Comparison of ENCODE assay signal across 39 cellular contexts in genomic region chr12:47679785-47680184, GRCh38. TPM values are rescaled to one million over a fixed set of nuclear protein-coding genes. Genes with fewer than 3 reads are reported as not detected.
DNase-seq lines count a peak whose midpoint lies in the region; ATAC-seq, FAIRE-seq and TF ChIP-seq lines count a peak whose summit lies in the region.
"Had no signal": no experiment of that assay in that cellular context is flagged by ENCODE, and none has a peak within 500 bp of the region (broad histone marks: within the 10 kb centered on the region; RNA-seq: fewer than 3 reads in every experiment).

No MANE protein-coding gene starts in this region.

- no peaks in the 10 kb centered on the region for H3K27me3 Mint-ChIP-seq in activated naive CD8-positive, alpha-beta T cell
- no peaks in the 10 kb centered on the region for H3K27me3 Mint-ChIP-seq in activated naive CD8-positive, alpha-beta T cell treated with anti-CD3 and anti-CD28 coated beads, Interleukin-2, amount 50 U/mL, for 24 hours
- H3K27me3 Mint-ChIP-seq: B cell; CD4-positive, alpha-beta memory T cell; CD4-positive, alpha-beta T cell; CD4-positive, CD25-positive, alpha-beta regulatory T cell; CD8-positive, alpha-beta memory T cell had no signal

- H3K9ac ChIP-seq in HepG2 (ENCODE audit: insufficient read depth, low read depth, low read length), result no peak overlapping the region
- no peak overlapping the region for H3K9ac ChIP-seq in K562 (ENCODE audit: insufficient read depth in 1 of 2, low read depth in 2 of 2, low read length in 2 of 2)
- H3K9ac ChIP-seq in parathyroid adenoma, result no peak overlapping the region
- H3K9ac ChIP-seq: BLaER1; BLaER1 treated with 17β-estradiol and CSF1 and Interleukin-3, amounts not matched to agents 10 nM and 100 nM had no signal

- TF ChIP-seq EP300 in HepG2 (IDR thresholded peaks at IDR 0.05; ENCODE audit: low read depth in 2 of 2, low read length in 2 of 2), result no peak
- no peak for TF ChIP-seq EP300 in HepG2 (CRISPR knock-in tag; IDR thresholded peaks at IDR 0.05; ENCODE audit: borderline replicate concordance)
- TF ChIP-seq EP300 in K562 (IDR thresholded peaks at IDR 0.05; ENCODE audit: low read length), result no peak

- CTCF ChIA-PET in HepG2 (lab: Yijun Ruan, JAX; ENCODE audit: low intra/inter-chr PET ratio, low total read pairs) (no interaction called here), K562 (lab: Yijun Ruan, JAX; ENCODE audit: low intra/inter-chr PET ratio) (no interaction called here)

- WGBS in HepG2 (ENCODE audit: low lambda C conversion rate), result 98% methylated on average over 2 of the region's 2 CpGs
- WGBS in right lobe of liver (ENCODE audit: insufficient coverage, low coverage, low lambda C conversion rate, missing lambda C conversion rate), result 96% methylated on average over 2 of the region's 2 CpGs
- WGBS in K562 (ENCODE audit: insufficient coverage, low coverage, missing lambda C conversion rate), result 95% methylated on average over 2 of the region's 2 CpGs

- intact Hi-C loops in HepG2 (cut with micrococcal nuclease; ENCODE audit: unreplicated experiment) (no loop called here), right lobe of liver (cut with DNase I) (no loop called here), K562 (cut with micrococcal nuclease) (no loop called here)

- POLR2A ChIA-PET in HepG2 (lab: Yijun Ruan, JAX), result no interaction called here
- POLR2A ChIA-PET in K562 (lab: Yijun Ruan, JAX), result no interaction called here

- H3K27ac ChIP-seq in HepG2 (ENCODE audit: extremely low read length, insufficient read depth, low read length), result no peak overlapping the region
- H3K27ac ChIP-seq in right lobe of liver, result no peak overlapping the region
- H3K27ac ChIP-seq in K562 (ENCODE audit: extremely low read depth, low read depth, low read length), result no peak overlapping the region
- H3K27ac ChIP-seq in parathyroid adenoma, result no peak overlapping the region
- H3K27ac ChIP-seq: 22Rv1; A549; BLaER1; BLaER1 treated with 17β-estradiol and CSF1 and Interleukin-3, amounts not matched to agents 10 nM and 100 nM; C4-2B had no signal

- no peaks in the 10 kb centered on the region for H3K9me3 ChIP-seq in HepG2 (ENCODE audit: low read length)
- no peaks in the 10 kb centered on the region for H3K9me3 ChIP-seq in right lobe of liver
- no peaks in the 10 kb centered on the region for H3K9me3 ChIP-seq in K562 (replicated peaks; ENCODE audit: control insufficient read depth, insufficient read depth, low read depth, low read length)
- H3K9me3 ChIP-seq in parathyroid adenoma (ENCODE audit: control insufficient read depth, low read length), result no peaks in the 10 kb centered on the region
- H3K9me3 ChIP-seq: A549, BE2C, Caco-2 had no signal

- in situ Hi-C loops in HepG2 (cut with HindIII; ENCODE audit: extremely low pct_ligation_motif_present, low pct_unique_long_range_greater_than_20kb), result no loop called here
- in situ Hi-C loops in K562 (cut with MboI), result no loop called here

- H3K4me3 ChIP-seq in HepG2 (replicated peaks in 1 of 3; ENCODE audit: insufficient read depth in 1 of 3, low read depth in 2 of 3, low read length in 3 of 3), result no peak overlapping the region
- no peak overlapping the region for H3K4me3 ChIP-seq in right lobe of liver
- no peak overlapping the region for H3K4me3 ChIP-seq in K562
- H3K4me3 ChIP-seq in parathyroid adenoma (ENCODE audit: low read depth, low read length), result no peak overlapping the region
- H3K4me3 ChIP-seq: A549; BLaER1; BLaER1 treated with 17β-estradiol and CSF1 and Interleukin-3, amounts not matched to agents 10 nM and 100 nM had no signal

- no peaks in the 10 kb centered on the region for H3K9me1 ChIP-seq in K562 (ENCODE audit: control insufficient read depth, insufficient read depth, low read length)

- H3K36me3 ChIP-seq in HepG2 (replicated peaks in 1 of 2; ENCODE audit: control insufficient read depth in 1 of 2, insufficient read depth in 2 of 2, low read length in 2 of 2) (peaks cover 0 to 21% of the 10 kb centered on the region in 2 experiments; a peak in 3 of 5 replicates), right lobe of liver (peaks cover 0 to 16% (median 0%) of the 10 kb centered on the region in 4 donors), K562 (ENCODE audit: control insufficient read depth, insufficient read depth, low read length) (peaks cover 49% of the 10 kb centered on the region), parathyroid adenoma (ENCODE audit: control insufficient read depth, insufficient read depth, low read length) (no peaks in the 10 kb centered on the region)

- no peaks in the 10 kb centered on the region for H3K27me3 ChIP-seq in HepG2 (ENCODE audit: control insufficient read depth in 1 of 2, insufficient read depth in 2 of 2, low read length in 2 of 2)
- H3K27me3 ChIP-seq in right lobe of liver, result no peaks in the 10 kb centered on the region
- no peaks in the 10 kb centered on the region for H3K27me3 ChIP-seq in K562 (ENCODE audit: control insufficient read depth in 2 of 2, insufficient read depth in 2 of 2, low read length in 2 of 2)
- H3K27me3 ChIP-seq in parathyroid adenoma (ENCODE audit: control insufficient read depth, insufficient read depth, low read length), result no peaks in the 10 kb centered on the region
- H3K27me3 ChIP-seq: BE2C; BLaER1; BLaER1 treated with 17β-estradiol and CSF1 and Interleukin-3, amounts not matched to agents 10 nM and 100 nM had no signal

- no peak overlapping the region for H3K4me3 Mint-ChIP-seq in activated naive CD8-positive, alpha-beta T cell
- H3K4me3 Mint-ChIP-seq in activated naive CD8-positive, alpha-beta T cell treated with anti-CD3 and anti-CD28 coated beads, Interleukin-2, amount 50 U/mL, for 24 hours, result no peak overlapping the region
- H3K4me3 Mint-ChIP-seq: B cell; CD14-positive monocyte; CD4-positive, alpha-beta memory T cell; CD4-positive, alpha-beta T cell; CD4-positive, CD25-positive, alpha-beta regulatory T cell; CD8-positive, alpha-beta memory T cell; CD8-positive, alpha-beta T cell had no signal

- H3K36me3 Mint-ChIP-seq in activated naive CD8-positive, alpha-beta T cell, result peaks cover 46% of the 10 kb centered on the region
- peaks cover 63% of the 10 kb centered on the region for H3K36me3 Mint-ChIP-seq in activated naive CD8-positive, alpha-beta T cell treated with anti-CD3 and anti-CD28 coated beads, Interleukin-2, amount 50 U/mL, for 24 hours (ENCODE audit: low read depth)

- peaks cover 28% of the 10 kb centered on the region for H3K4me1 Mint-ChIP-seq in activated naive CD8-positive, alpha-beta T cell (ENCODE audit: low read depth)
- peaks cover 11% of the 10 kb centered on the region for H3K4me1 Mint-ChIP-seq in activated naive CD8-positive, alpha-beta T cell treated with anti-CD3 and anti-CD28 coated beads, Interleukin-2, amount 50 U/mL, for 24 hours
- H3K4me1 Mint-ChIP-seq: CD14-positive monocyte had no signal

- FAIRE-seq in HepG2 (lab: Jason Lieb, UNC) (no peak), K562 (lab: Jason Lieb, UNC) (no peak)
- FAIRE-seq: A204.1, A549, D721Med had no signal

- H3K79me2 ChIP-seq in HepG2 (ENCODE audit: insufficient read depth, low read length), result no peaks in the 10 kb centered on the region
- no peaks in the 10 kb centered on the region for H3K79me2 ChIP-seq in K562 (ENCODE audit: control insufficient read depth, insufficient read depth, low read length)
- H3K79me2 ChIP-seq in parathyroid adenoma, result no peaks in the 10 kb centered on the region

- ATAC-seq in activated naive CD8-positive, alpha-beta T cell treated with anti-CD3 and anti-CD28 coated beads, Interleukin-2, amount 50 U/mL, for 24 hours, result no peak
- ATAC-seq in HepG2, result no peak
- no peak for ATAC-seq in right lobe of liver
- ATAC-seq in K562, result no peak
- no peak for ATAC-seq in HG03159 (IDR thresholded peaks at IDR 0.05; ENCODE audit: unreplicated experiment)
- ATAC-seq: A549; CD8-positive, alpha-beta T cell had no signal

- DNase-seq in activated naive CD8-positive, alpha-beta T cell treated with anti-CD3 and anti-CD28 coated beads, Interleukin-2, amount 50 U/mL, for 24 hours, result no peak
- DNase-seq in HepG2 (ENCODE audit: low spot score) (no peak), right lobe of liver (no peak), K562 (ENCODE audit: extremely low read depth in 1 of 4, low spot score in 3 of 4) (no peak), D341Med (ENCODE audit: low spot score) (no peak)
- DNase-seq: 8988T; ACHN; AML-193; BE2C; C1 segment of cervical spinal cord; Caco-2; Calu3; CD4-positive, alpha-beta memory T cell; CD4-positive, alpha-beta T cell; CD4-positive, CD25-positive, alpha-beta regulatory T cell; CD8-positive, alpha-beta memory T cell; CD8-positive, alpha-beta T cell; COR-L47; DMS 273 treated with DMSO at 0.1 percent for 48 hours; DMS153; DMS53; DMS79; DMS79 treated with DMSO at 0.1 percent for 48 hours; DND-41; EL had no signal

- no peak for TF ChIP-seq CTCF in HepG2 (CRISPR knock-in tag; IDR thresholded peaks at IDR 0.05)
- TF ChIP-seq CTCF in right lobe of liver (IDR thresholded peaks at IDR 0.05), result no peak
- TF ChIP-seq CTCF in K562 (IDR thresholded peaks at IDR 0.05 in 2 of 3, conservative IDR thresholded peaks at IDR 0.05 in 1 of 3; ENCODE audit: insufficient read depth in 2 of 3, low read depth in 1 of 3, low read length in 3 of 3), result no peak
- no peak for TF ChIP-seq CTCF in parathyroid adenoma (IDR thresholded peaks at IDR 0.05)

- TF ChIP-seq RAD21 in HepG2 (CRISPR knock-in tag; IDR thresholded peaks at IDR 0.05), result no peak
- TF ChIP-seq RAD21 in K562 (CRISPR knock-in tag; conservative IDR thresholded peaks at IDR 0.05 in 1 of 2, IDR thresholded peaks at IDR 0.05 in 1 of 2), result no peak

- BruUV-seq in HepG2 (replicated peaks; lab: Mats Ljungman, UMichigan), result no TSS peak
- BruUV-seq in K562 (replicated peaks; lab: Mats Ljungman, UMichigan), result no TSS peak

- no peaks in the 10 kb centered on the region for H3K9me3 Mint-ChIP-seq in activated naive CD8-positive, alpha-beta T cell (ENCODE audit: low read depth)
- H3K9me3 Mint-ChIP-seq in activated naive CD8-positive, alpha-beta T cell treated with anti-CD3 and anti-CD28 coated beads, Interleukin-2, amount 50 U/mL, for 24 hours, result no peaks in the 10 kb centered on the region
- H3K9me3 Mint-ChIP-seq: CD4-positive, alpha-beta memory T cell; CD4-positive, alpha-beta T cell; CD4-positive, CD25-positive, alpha-beta regulatory T cell; CD8-positive, alpha-beta memory T cell; CD8-positive, alpha-beta T cell had no signal

- no peak overlapping the region for H3K4me2 ChIP-seq in HepG2 (ENCODE audit: low read depth, low read length)
- H3K4me2 ChIP-seq in K562 (ENCODE audit: insufficient read depth, low read length), result no peak overlapping the region
- peak overlapping the region; percentile 40 for H3K4me2 ChIP-seq in parathyroid adenoma (ENCODE audit: low read length)
- H3K4me2 ChIP-seq: A549; BLaER1; BLaER1 treated with 17β-estradiol and CSF1 and Interleukin-3, amounts not matched to agents 10 nM and 100 nM had no signal

- peak overlapping the region; percentile 4 for H3K27ac Mint-ChIP-seq in activated naive CD8-positive, alpha-beta T cell
- H3K27ac Mint-ChIP-seq in activated naive CD8-positive, alpha-beta T cell treated with anti-CD3 and anti-CD28 coated beads, Interleukin-2, amount 50 U/mL, for 24 hours, result no peak overlapping the region
- H3K27ac Mint-ChIP-seq: B cell; CD14-positive monocyte; CD4-positive, alpha-beta T cell; CD4-positive, CD25-positive, alpha-beta regulatory T cell; CD8-positive, alpha-beta T cell had no signal

- TF ChIP-seq POLR2A in HepG2 (IDR thresholded peaks at IDR 0.05; ENCODE audit: insufficient read depth in 1 of 2, low read depth in 2 of 2, low read length in 2 of 2) (no peak), right lobe of liver (IDR thresholded peaks at IDR 0.05) (no peak), K562 (conservative IDR thresholded peaks at IDR 0.05) (no peak)

- no peak overlapping the region for H2AFZ ChIP-seq in HepG2 (ENCODE audit: low read length)
- H2AFZ ChIP-seq in K562 (ENCODE audit: low read depth, low read length), result no peak overlapping the region
- no peak overlapping the region for H2AFZ ChIP-seq in parathyroid adenoma

- H4K20me1 ChIP-seq in HepG2 (ENCODE audit: insufficient read depth, low read length) (no peaks in the 10 kb centered on the region), K562 (replicated peaks; ENCODE audit: control insufficient read depth, insufficient read depth, low read length) (no peaks in the 10 kb centered on the region)
- H4K20me1 ChIP-seq: BLaER1; BLaER1 treated with 17β-estradiol and CSF1 and Interleukin-3, amounts not matched to agents 10 nM and 100 nM had no signal

- H3K4me1 ChIP-seq in HepG2 (ENCODE audit: insufficient read depth, low read length) (no peaks in the 10 kb centered on the region), right lobe of liver (no peaks in the 10 kb centered on the region), K562 (replicated peaks in 1 of 2; ENCODE audit: control insufficient read depth in 2 of 2, insufficient read depth in 2 of 2, low read length in 2 of 2) (no peaks in the 10 kb centered on the region), parathyroid adenoma (peaks cover 14% of the 10 kb centered on the region)
- H3K4me1 ChIP-seq: A549; BE2C; BLaER1; BLaER1 treated with 17β-estradiol and CSF1 and Interleukin-3, amounts not matched to agents 10 nM and 100 nM; Caco-2 had no signal

RNA-seq across cellular contexts. Expression of gene RPAP3, which starts 26.0 kb away (rescaled TPM):
- total RNA-seq in HepG2 (2016; rRNA removed; fragmentation: Illumina TruSeq; extraction: Trizol) (32.8 and 54.2 TPM in 2 replicates), right lobe of liver (10 to 100 TPM in 3 of 6 experiments, 1 to 10 TPM in 3; 6.9 to 13.2 (median 10.4) TPM), K562 (2014; rRNA removed) (34.2 and 44.0 TPM in 2 replicates), K562 (2014; rRNA removed; fragmentation: Illumina TruSeq; extraction: Trizol) (68.9 and 93.0 TPM in 2 replicates), K562 (2015; rRNA removed; fragmentation: Illumina TruSeq; extraction: Trizol) (70.2 and 75.8 TPM in 2 replicates), K562 (2021) (54.1 and 57.1 TPM in 2 replicates)
- total RNA-seq in HepG2 (2016; cell fraction: cytosol; rRNA removed; fragmentation: Illumina TruSeq; extraction: Trizol; ENCODE audit: low read depth), result 1.8 and 2.4 TPM in 2 replicates
- total RNA-seq in HepG2 (2016; cell fraction: insoluble cytoplasmic fraction; rRNA removed; fragmentation: Illumina TruSeq; extraction: Trizol), result 32.6 and 56.0 TPM in 2 replicates
- total RNA-seq in HepG2 (2016; cell fraction: membrane; rRNA removed; fragmentation: Illumina TruSeq; extraction: Trizol), result 6.0 and 7.0 TPM in 2 replicates
- total RNA-seq in HepG2 (2016; cell fraction: nucleus; rRNA removed; fragmentation: Illumina TruSeq; extraction: Trizol), result 20.5 and 22.8 TPM in 2 replicates
- polyA plus RNA-seq in HepG2 (2011; rRNA removed) (6.0 and 8.8 TPM in 2 replicates), K562 (2011; rRNA removed) (31.2 and 50.6 TPM in 2 replicates), K562 (2014; fragmentation: Illumina TruSeq; extraction: Trizol) (74.4 and 92.1 TPM in 2 replicates), K562 (2014; fragmentation: Nextera tagmentation; extraction: Ambion mirVana) (10 to 100 TPM; 40.0 to 50.9 TPM), K562 (2014; rRNA removed) (62.4 and 69.0 TPM in 2 replicates)
- polyA plus RNA-seq in HepG2 (2011; cell fraction: cytosol; rRNA removed), result 2.6 and 4.0 TPM in 2 replicates
- 2.1 and 4.0 TPM in 2 replicates for polyA plus RNA-seq in HepG2 (2011; cell fraction: nucleus; rRNA removed)
- polyA plus RNA-seq in HepG2 (2012), result 12.7 and 13.8 TPM in 2 replicates
- polyA plus RNA-seq in HepG2 (2016; cell fraction: cytosol; fragmentation: Illumina TruSeq; extraction: Trizol; ENCODE audit: low read depth), result 1.9 and 2.4 TPM in 2 replicates
- polyA plus RNA-seq in HepG2 (2016; cell fraction: insoluble cytoplasmic fraction; fragmentation: Illumina TruSeq; extraction: Trizol; ENCODE audit: low read depth), result 54.9 and 56.4 TPM in 2 replicates
- polyA plus RNA-seq in HepG2 (2016; cell fraction: membrane; fragmentation: Illumina TruSeq; extraction: Trizol; ENCODE audit: low read depth), result 4.1 and 4.9 TPM in 2 replicates
- 28.1 and 29.6 TPM in 2 replicates for polyA plus RNA-seq in HepG2 (2016; cell fraction: nucleus; fragmentation: Illumina TruSeq; extraction: Trizol; ENCODE audit: insufficient read depth, low read depth)
- polyA minus RNA-seq in HepG2 (2011; rRNA and poly(A)+ RNA removed; ENCODE audit: low replicate concordance), result 1.6 and 3.1 TPM in 2 replicates
- 6.3 and 6.5 TPM in 2 replicates for polyA minus RNA-seq in HepG2 (2011; cell fraction: cytosol; rRNA and poly(A)+ RNA removed)
- polyA minus RNA-seq in HepG2 (2011; cell fraction: nucleus; rRNA and poly(A)+ RNA removed), result 25.4 and 29.5 TPM in 2 replicates
- total RNA-seq in K562 (2011; cell fraction: chromatin; rRNA removed; ENCODE audit: low replicate concordance), result 20.5 and 93.3 TPM in 2 replicates
- total RNA-seq in K562 (2011; cell fraction: nucleolus; rRNA removed), result 6.8 and 10.9 TPM in 2 replicates
- total RNA-seq in K562 (2011; cell fraction: nucleoplasm; rRNA removed), result 27.2 and 35.5 TPM in 2 replicates
- 4.7 and 9.4 TPM in 2 replicates for polyA plus RNA-seq in K562 (2011; cell fraction: cytosol; rRNA removed)
- polyA plus RNA-seq in K562 (2011; cell fraction: nucleus; rRNA removed), result 7.0 and 13.4 TPM in 2 replicates
- polyA plus RNA-seq in K562 (2012), result 39.9 and 43.0 TPM in 2 replicates
- polyA minus RNA-seq in K562 (2011; rRNA and poly(A)+ RNA removed), result 39.2 and 49.2 TPM in 2 replicates
- 14.5 and 19.5 TPM in 2 replicates for polyA minus RNA-seq in K562 (2011; cell fraction: cytosol; rRNA and poly(A)+ RNA removed)
- polyA minus RNA-seq in K562 (2011; cell fraction: nucleus; rRNA and poly(A)+ RNA removed), result 19.5 and 30.1 TPM in 2 replicates

RNA-seq across cellular contexts. Expression of gene ENDOU, which starts 45.5 kb away (rescaled TPM):
- total RNA-seq in HepG2 (2016; rRNA removed; fragmentation: Illumina TruSeq; extraction: Trizol) (not detected in 2 replicates), right lobe of liver (not detected), K562 (2014; rRNA removed) (0.04 TPM in 1 of 2 replicates, not detected in the other), K562 (2014; rRNA removed; fragmentation: Illumina TruSeq; extraction: Trizol) (not detected in 2 replicates), K562 (2015; rRNA removed; fragmentation: Illumina TruSeq; extraction: Trizol) (not detected in 2 replicates), K562 (2021) (not detected in 2 replicates)
- total RNA-seq in HepG2 (2016; cell fraction: cytosol; rRNA removed; fragmentation: Illumina TruSeq; extraction: Trizol; ENCODE audit: low read depth), result not detected in 2 replicates
- not detected in 2 replicates for total RNA-seq in HepG2 (2016; cell fraction: insoluble cytoplasmic fraction; rRNA removed; fragmentation: Illumina TruSeq; extraction: Trizol)
- not detected in 2 replicates for total RNA-seq in HepG2 (2016; cell fraction: membrane; rRNA removed; fragmentation: Illumina TruSeq; extraction: Trizol)
- not detected in 2 replicates for total RNA-seq in HepG2 (2016; cell fraction: nucleus; rRNA removed; fragmentation: Illumina TruSeq; extraction: Trizol)
- polyA plus RNA-seq in HepG2 (2011; rRNA removed) (not detected in 2 replicates), K562 (2011; rRNA removed) (0.03 TPM in 1 of 2 replicates, not detected in the other), K562 (2014; fragmentation: Illumina TruSeq; extraction: Trizol) (not detected in 2 replicates), K562 (2014; fragmentation: Nextera tagmentation; extraction: Ambion mirVana) (not detected), K562 (2014; rRNA removed) (not detected in 2 replicates)
- polyA plus RNA-seq in HepG2 (2011; cell fraction: cytosol; rRNA removed), result not detected in 2 replicates
- not detected in 2 replicates for polyA plus RNA-seq in HepG2 (2011; cell fraction: nucleus; rRNA removed)
- not detected in 2 replicates for polyA plus RNA-seq in HepG2 (2012)
- not detected in 2 replicates for polyA plus RNA-seq in HepG2 (2016; cell fraction: cytosol; fragmentation: Illumina TruSeq; extraction: Trizol; ENCODE audit: low read depth)
- polyA plus RNA-seq in HepG2 (2016; cell fraction: insoluble cytoplasmic fraction; fragmentation: Illumina TruSeq; extraction: Trizol; ENCODE audit: low read depth), result not detected in 2 replicates
- not detected in 2 replicates for polyA plus RNA-seq in HepG2 (2016; cell fraction: membrane; fragmentation: Illumina TruSeq; extraction: Trizol; ENCODE audit: low read depth)
- not detected in 2 replicates for polyA plus RNA-seq in HepG2 (2016; cell fraction: nucleus; fragmentation: Illumina TruSeq; extraction: Trizol; ENCODE audit: insufficient read depth, low read depth)
- not detected in 2 replicates for polyA minus RNA-seq in HepG2 (2011; rRNA and poly(A)+ RNA removed; ENCODE audit: low replicate concordance)
- polyA minus RNA-seq in HepG2 (2011; cell fraction: cytosol; rRNA and poly(A)+ RNA removed), result not detected in 2 replicates
- not detected in 2 replicates for polyA minus RNA-seq in HepG2 (2011; cell fraction: nucleus; rRNA and poly(A)+ RNA removed)
- total RNA-seq in K562 (2011; cell fraction: chromatin; rRNA removed; ENCODE audit: low replicate concordance), result not detected in 2 replicates
- not detected in 2 replicates for total RNA-seq in K562 (2011; cell fraction: nucleolus; rRNA removed)
- not detected in 2 replicates for total RNA-seq in K562 (2011; cell fraction: nucleoplasm; rRNA removed)
- polyA plus RNA-seq in K562 (2011; cell fraction: cytosol; rRNA removed), result 0.04 TPM in 1 of 2 replicates, not detected in the other
- polyA plus RNA-seq in K562 (2011; cell fraction: nucleus; rRNA removed), result 0.16 TPM in 1 of 2 replicates, not detected in the other
- polyA plus RNA-seq in K562 (2012), result 0.17 TPM in 1 of 2 replicates, not detected in the other
- 0.12 TPM in 1 of 2 replicates, not detected in the other for polyA minus RNA-seq in K562 (2011; rRNA and poly(A)+ RNA removed)
- not detected in 2 replicates for polyA minus RNA-seq in K562 (2011; cell fraction: cytosol; rRNA and poly(A)+ RNA removed)
- not detected in 2 replicates for polyA minus RNA-seq in K562 (2011; cell fraction: nucleus; rRNA and poly(A)+ RNA removed)
- total RNA-seq: A172; B cell; Calu3; CD4-positive, alpha-beta memory T cell; CD4-positive, alpha-beta T cell; CD4-positive, CD25-positive, alpha-beta regulatory T cell; CD8-positive, alpha-beta memory T cell had no signal
- polyA plus RNA-seq: A549; BJ; CD4-positive, alpha-beta memory T cell; CD8-positive, alpha-beta memory T cell had no signal
